ENCODE assay signal across 1 cellular context in the genomic region with DNA sequence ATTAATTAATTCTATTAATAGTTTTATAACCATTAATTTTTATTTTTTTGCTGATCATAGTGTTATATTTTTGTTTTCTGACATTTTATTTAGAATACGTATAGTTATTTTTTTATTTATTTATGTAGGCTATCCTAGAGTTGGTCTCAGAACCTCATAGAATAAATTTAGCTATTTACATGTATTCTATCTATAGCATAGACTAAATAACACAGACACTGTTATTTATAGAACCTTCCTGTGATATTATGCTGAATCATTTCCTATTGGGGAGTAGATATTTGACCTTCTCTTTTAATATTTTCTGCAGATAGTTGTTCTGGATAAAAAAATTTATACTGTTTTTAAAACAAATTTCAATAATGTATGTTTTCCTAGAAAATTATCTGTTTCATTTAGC.
TF ChIP-seq lines count a peak whose summit lies in the region.

No MANE protein-coding gene starts in this region.

TF ChIP-seq in endothelial cell of umbilical vein, 7 proteins besides CTCF, POLR2A, EP300 and RAD21:
- TF ChIP-seq FOS (IDR thresholded peaks at IDR 0.05; ENCODE audit: borderline replicate concordance, insufficient read depth, low read length) (no peak), GATA2 (IDR thresholded peaks at IDR 0.05; ENCODE audit: insufficient read depth, insufficient read length, low read depth, low read length) (no peak), JUN (IDR thresholded peaks at IDR 0.05; ENCODE audit: borderline replicate concordance, insufficient read depth, insufficient read length, low read depth) (no peak), EZH2 (IDR thresholded peaks at IDR 0.05; ENCODE audit: borderline replicate concordance, low read depth, low read length, severe bottlenecking) (no peak), MYC (IDR thresholded peaks at IDR 0.05; ENCODE audit: low read depth, low read length) (no peak), POLR2AphosphoS5 (IDR thresholded peaks at IDR 0.05; ENCODE audit: insufficient read depth, low read depth, low read length) (no peak)
- TF ChIP-seq, protein P1, sequence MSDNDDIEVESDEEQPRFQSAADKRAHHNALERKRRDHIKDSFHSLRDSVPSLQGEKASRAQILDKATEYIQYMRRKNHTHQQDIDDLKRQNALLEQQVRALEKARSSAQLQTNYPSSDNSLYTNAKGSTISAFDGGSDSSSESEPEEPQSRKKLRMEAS (IDR thresholded peaks at IDR 0.05; ENCODE audit: insufficient read depth, insufficient read length): no peak
